35 cellular contexts compared by ENCODE assay signal in genomic region chr3:189192725-189193124, GRCh38.
"Had no signal": no experiment of that assay in that cellular context is flagged by ENCODE, and none has a peak within 500 bp of the region (broad histone marks: within the 10 kb centered on the region; RNA-seq: fewer than 3 reads in every experiment).

No MANE protein-coding gene starts in this region.

- H3K27me3 ChIP-seq: MG63 had no signal

- H3K36me3 ChIP-seq: MG63 had no signal

- H3K4me3 ChIP-seq: MG63 had no signal

- DNase-seq: Karpas-422, Kasumi-1, MG63, MM.1S, MV-4-11, NCI-H1048, NCI-H1092, NCI-H1092 treated with DMSO at 0.1 percent for 48 hours, NCI-H1105, NCI-H1417, NCI-H1417 treated with DMSO at 0.1 percent for 48 hours, NCI-H1436, NCI-H1436 treated with DMSO at 0.1 percent for 48 hours, NCI-H146, NCI-H1694, NCI-H1694 treated with DMSO at 0.1 percent for 48 hours, NCI-H187, NCI-H187 treated with DMSO at 0.1 percent for 48 hours, NCI-H1930, NCI-H2029, NCI-H2029 treated with DMSO at 0.1 percent for 48 hours, NCI-H2081, NCI-H2081 treated with DMSO at 0.1 percent for 48 hours, NCI-H2107, NCI-H2171, NCI-H2171 treated with DMSO at 0.1 percent for 48 hours, NCI-H2227 treated with DMSO at 0.1 percent for 48 hours, NCI-H226, NCI-H345, NCI-H446, NCI-H446 treated with DMSO at 0.1 percent for 48 hours, NCI-H510A, NCI-H510A treated with DMSO at 0.1 percent for 48 hours, NCI-H524, NCI-H524 treated with DMSO at 0.1 percent for 48 hours had no signal
